In genomic region chr22:49943771-49944398, GRCh38 we compare ENCODE assay signal across 1 cellular context.
TF ChIP-seq lines count a peak whose summit lies in the region.

No MANE protein-coding gene starts in this region.

TF ChIP-seq in SK-N-SH, 30 proteins besides CTCF, POLR2A, EP300 and RAD21 (continued from another document):
- TF ChIP-seq IRF3 (IDR thresholded peaks at IDR 0.05; ENCODE audit: low read depth, low read length), result no peak
- no peak for TF ChIP-seq ZBTB33 (IDR thresholded peaks at IDR 0.05; ENCODE audit: borderline replicate concordance, low read depth)
- TF ChIP-seq TAF1 (IDR thresholded peaks at IDR 0.05; ENCODE audit: borderline replicate concordance, low read depth, low read length), result no peak
- no peak for TF ChIP-seq MEF2A (IDR thresholded peaks at IDR 0.05; ENCODE audit: borderline replicate concordance, low read depth)
- TF ChIP-seq ELF1 (IDR thresholded peaks at IDR 0.05), result no peak
- TF ChIP-seq NRF1 (IDR thresholded peaks at IDR 0.05; ENCODE audit: low read depth, low read length), result no peak
- no peak for TF ChIP-seq FOSL2 (IDR thresholded peaks at IDR 0.05; ENCODE audit: borderline replicate concordance, low read depth)
